ENCODE assay signal across 29 cellular contexts in genomic region chr12:108019862-108020261, GRCh38.
"Had no signal": no experiment of that assay in that cellular context is flagged by ENCODE, and none has a peak within 500 bp of the region (broad histone marks: within the 10 kb centered on the region; RNA-seq: fewer than 3 reads in every experiment).

No MANE protein-coding gene starts in this region.

- H2AFZ ChIP-seq: neural progenitor cell, parathyroid adenoma had no signal

- H3K4me3 Mint-ChIP-seq: naive thymus-derived CD4-positive, alpha-beta T cell; natural killer cell; nephron; neural progenitor cell; stimulated activated memory B cell treated with anti-CD40 and anti-IgM and Interleukin-4, amounts not matched to agents 10 μg/mL and 1 μg/mL and 100 μg/mL, for 72 hours; stimulated activated naive CD8-positive, alpha-beta T cell treated with anti-CD3 and anti-CD28 coated beads, Interleukin-15, amount 100 ng/mL, for 72 hours had no signal

- H3K27ac ChIP-seq: neural progenitor cell, neutrophil, ovary, parathyroid adenoma, psoas muscle, right lobe of liver, sigmoid colon, thoracic aorta, thyroid gland, tibial nerve, upper lobe of left lung had no signal

- H3K36me3 ChIP-seq: neural progenitor cell, neutrophil, ovary, right lobe of liver, sigmoid colon, thoracic aorta, thyroid gland, tibial nerve, upper lobe of left lung had no signal

- H3K9ac ChIP-seq: neural progenitor cell, parathyroid adenoma had no signal

- H3K27me3 Mint-ChIP-seq: stimulated activated memory B cell treated with anti-CD40 and anti-IgM and Interleukin-4, amounts not matched to agents 10 μg/mL and 1 μg/mL and 100 μg/mL, for 72 hours; stimulated activated naive CD8-positive, alpha-beta T cell treated with anti-CD3 and anti-CD28 coated beads, Interleukin-15, amount 100 ng/mL, for 72 hours had no signal

- H3K9me3 Mint-ChIP-seq: natural killer cell; stimulated activated memory B cell treated with anti-CD40 and anti-IgM and Interleukin-4, amounts not matched to agents 10 μg/mL and 1 μg/mL and 100 μg/mL, for 72 hours; stimulated activated naive CD8-positive, alpha-beta T cell treated with anti-CD3 and anti-CD28 coated beads, Interleukin-15, amount 100 ng/mL, for 72 hours had no signal

- H3K27ac Mint-ChIP-seq: naive thymus-derived CD4-positive, alpha-beta T cell; natural killer cell; nephron; neural progenitor cell; progenitor cell of endocrine pancreas; stimulated activated memory B cell treated with anti-CD40 and anti-IgM and Interleukin-4, amounts not matched to agents 10 μg/mL and 1 μg/mL and 100 μg/mL, for 72 hours; stimulated activated naive CD8-positive, alpha-beta T cell treated with anti-CD3 and anti-CD28 coated beads, Interleukin-15, amount 100 ng/mL, for 72 hours had no signal

- DNase-seq: naive thymus-derived CD4-positive, alpha-beta T cell; natural killer cell; nucleus accumbens; ovary; posterior cingulate gyrus; psoas muscle; right cardiac atrium; right lobe of liver; sigmoid colon; small intestine; stimulated activated CD4-positive, alpha-beta T cell treated with anti-CD3 and anti-CD28 coated beads, Interleukin-12 subunit alpha, Interleukin-12 subunit beta, amount 100 ng/mL, for 4 hours; stimulated activated CD4-positive, alpha-beta T cell treated with anti-CD3 and anti-CD28 coated beads, Interleukin-1b, Interleukin-23, amount 100 ng/mL, for 48 hours; stimulated activated CD4-positive, alpha-beta T cell treated with anti-CD3 and anti-CD28 coated beads, Interleukin-4, amount 100 ng/mL, for 1 hour; stimulated activated CD4-positive, alpha-beta T cell treated with anti-CD3 and anti-CD28 coated beads, Interleukin-4, amount 100 ng/mL, for 4 hours; stimulated activated CD8-positive, alpha-beta memory T cell treated with anti-CD3 and anti-CD28 coated beads, Interleukin-4, amount 100 ng/mL, for 48 hours; stimulated activated naive CD4-positive, alpha-beta T cell; stimulated activated naive CD8-positive, alpha-beta T cell treated with anti-CD3 and anti-CD28 coated beads, Interleukin-15, amount 100 ng/mL, for 72 hours; stimulated activated naive CD8-positive, alpha-beta T cell treated with anti-CD3 and anti-CD28 coated beads, Interleukin-15, Interleukin-2, amounts not matched to agents 100 U/mL and 50 U/mL, for 24 hours; thyroid gland; trophoblast cell; upper lobe of left lung had no signal

- H3K9me3 ChIP-seq: neutrophil, psoas muscle, right lobe of liver, sigmoid colon, thoracic aorta, thyroid gland, upper lobe of left lung had no signal

- H3K4me2 ChIP-seq: neural progenitor cell had no signal

- H3K27me3 ChIP-seq: ovary, right lobe of liver, thyroid gland, tibial nerve, upper lobe of left lung had no signal

- H3K4me3 ChIP-seq: neural progenitor cell, ovary, psoas muscle, right lobe of liver, sigmoid colon, thoracic aorta, thyroid gland, tibial nerve, upper lobe of left lung had no signal

- H3K36me3 Mint-ChIP-seq: naive thymus-derived CD4-positive, alpha-beta T cell; natural killer cell; neural progenitor cell; stimulated activated memory B cell treated with anti-CD40 and anti-IgM and Interleukin-4, amounts not matched to agents 10 μg/mL and 1 μg/mL and 100 μg/mL, for 72 hours had no signal

- H3K4me1 Mint-ChIP-seq: naive thymus-derived CD4-positive, alpha-beta T cell; natural killer cell; nephron; stimulated activated memory B cell treated with anti-CD40 and anti-IgM and Interleukin-4, amounts not matched to agents 10 μg/mL and 1 μg/mL and 100 μg/mL, for 72 hours; stimulated activated naive CD8-positive, alpha-beta T cell treated with anti-CD3 and anti-CD28 coated beads, Interleukin-15, amount 100 ng/mL, for 72 hours had no signal

- H3K4me1 ChIP-seq: neural progenitor cell, parathyroid adenoma, psoas muscle, right lobe of liver, sigmoid colon, thyroid gland, tibial nerve, upper lobe of left lung had no signal

- ATAC-seq: naive thymus-derived CD4-positive, alpha-beta T cell; natural killer cell; psoas muscle; right cardiac atrium; right lobe of liver; stimulated activated memory B cell treated with anti-CD40 and anti-IgM and Interleukin-4, amounts not matched to agents 10 μg/mL and 1 μg/mL and 100 μg/mL, for 72 hours; stimulated activated naive CD8-positive, alpha-beta T cell treated with anti-CD3 and anti-CD28 coated beads, Interleukin-15, amount 100 ng/mL, for 72 hours; stimulated activated naive CD8-positive, alpha-beta T cell treated with anti-CD3 and anti-CD28 coated beads, Interleukin-15, Interleukin-2, amounts not matched to agents 100 U/mL and 50 U/mL, for 24 hours had no signal
